Comparison of ENCODE assay signal across 1 cellular context in the genomic region with DNA sequence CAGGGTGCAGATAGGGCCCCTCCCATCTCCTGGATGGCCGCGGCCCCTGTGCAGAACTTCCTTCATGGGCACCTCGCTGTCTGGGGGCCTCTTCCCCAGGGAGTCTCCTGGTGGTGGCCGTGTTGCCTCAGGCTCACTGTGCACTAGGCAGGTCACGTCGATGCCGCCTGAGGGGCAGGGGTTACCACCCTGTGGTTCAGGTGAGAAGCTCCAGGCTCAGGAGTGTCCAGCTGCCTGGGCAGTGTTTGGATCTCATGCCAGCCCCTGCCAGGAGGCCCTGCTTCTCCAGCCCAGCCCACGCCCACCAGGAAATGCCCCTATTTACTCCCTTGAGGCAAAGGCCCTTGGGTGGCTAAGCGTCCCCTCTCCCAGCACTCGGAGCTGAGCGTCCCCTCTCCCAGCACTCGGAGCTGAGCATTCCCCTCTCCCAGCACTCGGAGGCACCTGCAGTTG.
TF ChIP-seq lines count a peak whose summit lies in the region.

No MANE protein-coding gene starts in this region.

TF ChIP-seq in HepG2, 621 proteins besides CTCF, POLR2A, EP300 and RAD21:
- TF ChIP-seq FOXJ3 (CRISPR knock-in tag; IDR thresholded peaks at IDR 0.05; ENCODE audit: borderline replicate concordance), result no peak
- no peak for TF ChIP-seq SIX1 (CRISPR knock-in tag; IDR thresholded peaks at IDR 0.05; ENCODE audit: borderline replicate concordance)
- TF ChIP-seq TEAD2 (CRISPR knock-in tag; IDR thresholded peaks at IDR 0.05), result no peak
- TF ChIP-seq ZC3H4 (CRISPR knock-in tag; IDR thresholded peaks at IDR 0.05; ENCODE audit: borderline replicate concordance), result no peak
